In the genomic region with DNA sequence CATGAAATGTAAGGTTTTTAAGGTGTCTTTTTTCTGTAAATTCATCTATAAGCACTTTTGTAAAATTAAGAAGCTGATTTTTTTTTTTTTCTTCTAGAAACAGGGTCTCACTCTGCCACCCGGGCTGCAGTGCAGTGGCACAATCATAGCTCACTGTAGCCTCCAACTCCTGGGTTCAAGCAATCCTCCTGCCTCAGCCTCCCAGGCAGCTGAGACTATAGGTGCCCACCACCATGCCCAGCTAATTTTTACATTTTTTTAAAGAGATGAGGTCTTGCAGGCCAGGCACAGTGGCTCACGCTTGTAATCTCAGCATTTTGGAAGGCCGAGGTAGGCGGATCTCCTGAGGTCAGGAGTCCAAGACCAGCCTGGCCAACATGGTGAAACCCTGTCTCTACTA, we compare ENCODE assay signal across 21 cellular contexts.
"Had no signal": no experiment of that assay in that cellular context is flagged by ENCODE, and none has a peak within 500 bp of the region (broad histone marks: within the 10 kb centered on the region; RNA-seq: fewer than 3 reads in every experiment).

No MANE protein-coding gene starts in this region.

- H3K27me3 ChIP-seq: MG63 had no signal

- H3K9ac ChIP-seq: SK-N-SH had no signal

- H3K4me2 ChIP-seq: SK-N-SH had no signal

- H3K27ac ChIP-seq: RWPE1 had no signal

- H3K9me3 ChIP-seq: MG63, SK-N-SH had no signal

- H3K36me3 ChIP-seq: MG63 had no signal

- H3K4me3 ChIP-seq: MG63 had no signal

- ATAC-seq: T-cell had no signal

- DNase-seq: IMR-90, Karpas-422, KG1, MG63, NCI-H1092 treated with DMSO at 0.1 percent for 48 hours, NCI-H1436, NCI-H187, NCI-H2029, NCI-H2081 treated with DMSO at 0.1 percent for 48 hours, NCI-H2171, NCI-H226, NCI-H446, NCI-H510A, NCI-H524 treated with DMSO at 0.1 percent for 48 hours, NCI-H69, NCI-H774, SHP77, SK-N-SH, SW 1271, T-cell had no signal
